ENCODE assay signal across 21 cellular contexts in the genomic region with DNA sequence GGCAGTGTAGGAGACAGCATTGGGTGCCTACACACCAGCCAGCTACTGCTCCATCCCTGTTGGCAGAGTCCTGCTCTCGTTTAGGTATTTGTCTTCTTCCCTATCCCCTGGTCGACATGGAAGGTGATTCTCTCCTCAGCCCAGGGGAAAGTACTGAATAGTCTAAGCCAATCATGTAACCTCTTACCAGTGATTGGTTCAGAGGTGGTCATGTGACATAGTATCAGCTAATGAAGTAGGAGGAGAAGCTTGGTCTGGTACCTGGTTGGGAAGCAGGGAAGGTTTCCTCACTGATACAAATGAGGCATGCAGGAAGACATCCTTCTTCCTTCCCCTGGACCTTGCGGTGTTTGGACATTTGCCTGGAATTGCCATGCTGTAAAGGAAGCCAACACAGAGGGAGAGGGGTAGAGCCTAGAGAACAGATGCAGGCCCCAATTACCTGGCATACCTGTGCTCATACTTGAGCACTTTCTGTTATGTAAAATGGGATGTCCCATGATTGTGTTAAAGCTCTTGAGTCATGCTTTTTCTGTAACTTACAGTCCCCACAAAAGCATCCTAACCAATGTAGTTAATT. TPM values are rescaled to one million over a fixed set of nuclear protein-coding genes. Genes with fewer than 3 reads are reported as not detected.
"Had no signal": no experiment of that assay in that cellular context is flagged by ENCODE, and none has a peak within 500 bp of the region (broad histone marks: within the 10 kb centered on the region; RNA-seq: fewer than 3 reads in every experiment).

No MANE protein-coding gene starts in this region.

- H3K9me3 ChIP-seq: SK-N-SH had no signal

- ATAC-seq: Panc1, PC-3 had no signal

- DNase-seq: Kasumi-1, KG1, MM.1S, NCI-H1092 treated with DMSO at 0.1 percent for 48 hours, NCI-H1436, NCI-H187, NCI-H2029, NCI-H2081 treated with DMSO at 0.1 percent for 48 hours, NCI-H2171, NCI-H226, NCI-H446, NCI-H510A, NCI-H524 treated with DMSO at 0.1 percent for 48 hours, NCI-H69, NCI-H774, PC-3, SHP77, SK-N-SH had no signal

- H3K27ac ChIP-seq: HL-60, RWPE1 had no signal

RNA-seq across cellular contexts. Expression of a gene that starts 32.7 kb away (rescaled TPM):
- total RNA-seq: PC-3 had no signal
